Comparison of ENCODE assay signal across 8 cellular contexts in genomic region chr2:152715854-152716428, GRCh38. TPM values are rescaled to one million over a fixed set of nuclear protein-coding genes. Genes with fewer than 3 reads are reported as not detected.
DNase-seq lines count a peak whose midpoint lies in the region; FAIRE-seq and TF ChIP-seq lines count a peak whose summit lies in the region.

No MANE protein-coding gene starts in this region.

- H3K9me3 ChIP-seq in small intestine (ENCODE audit: control insufficient read depth, low read depth), result no peaks in the 10 kb centered on the region

- TF ChIP-seq CTCF in VCaP (conservative IDR thresholded peaks at IDR 0.05), result peak; percentile 60

- H3K27me3 Mint-ChIP-seq in IgD-negative memory B cell, result peaks cover 1% of the 10 kb centered on the region

- peaks cover 0 to 3% (median 0%) of the 10 kb centered on the region in 3 donors for H3K9me3 Mint-ChIP-seq in IgD-negative memory B cell

- H3K4me3 Mint-ChIP-seq in IgD-negative memory B cell, result peak overlapping the region; percentile 98 to 100 (median 100)

- H3K27ac Mint-ChIP-seq in IgD-negative memory B cell, result peak overlapping the region; percentile 91 to 100 (median 99)

- no peaks in the 10 kb centered on the region for H3K27me3 ChIP-seq in small intestine (ENCODE audit: control insufficient read depth in 2 of 2, insufficient read depth in 2 of 2, low read length in 2 of 2)

- WGBS in small intestine, 3 donors, result 16 to 27% (median 24%) methylated on average over 8 of the region's 8 CpGs

- H3K4me1 ChIP-seq in small intestine (ENCODE audit: control insufficient read depth in 2 of 2, insufficient read depth in 1 of 2, low read depth in 1 of 2, low read length in 1 of 2), result peaks cover 3% of the 10 kb centered on the region in 2 donors

- H3K27ac ChIP-seq in VCaP (peak overlapping the region; percentile 94), small intestine (ENCODE audit: low read depth in 1 of 2, low read length in 1 of 2) (no peak overlapping the region), caudate nucleus (ENCODE audit: low read depth, low read length) (no peak overlapping the region)

- H3K36me3 Mint-ChIP-seq in IgD-negative memory B cell, result peaks cover 6% of the 10 kb centered on the region

- no peak for FAIRE-seq in small intestine (lab: Jason Lieb, UNC)

- H3K4me1 Mint-ChIP-seq in IgD-negative memory B cell, result peaks cover 46 to 52% (median 46%) of the 10 kb centered on the region in 3 donors

- H3K4me3 ChIP-seq in small intestine (ENCODE audit: low read depth in 1 of 2, low read length in 2 of 2), result peak overlapping the region in 1 of 2 donors; percentile 11

- DNase-seq in SIG-M5 treated with dmso at 0.1 percent for 504 hours (lab: John Stamatoyannopoulos, UW; ENCODE audit: unreplicated experiment), result peak; percentile 76
- DNase-seq in SIG-M5 (lab: John Stamatoyannopoulos, UW), result no peak
- DNase-seq in glomerular visceral epithelial cell (ENCODE audit: extremely low spot score), result peak; percentile 52
- peak; percentile 18 for DNase-seq in small intestine
- no peak for DNase-seq in GDM1 (lab: John Stamatoyannopoulos, UW)
- no peak for DNase-seq in caudate nucleus (lab: John Stamatoyannopoulos, UW)

- H3K36me3 ChIP-seq in small intestine (ENCODE audit: control insufficient read depth in 2 of 2, insufficient read depth in 2 of 2, low read length in 2 of 2), result peaks cover 0 to 4% of the 10 kb centered on the region in 2 donors

RNA-seq across cellular contexts. Expression of gene PRPF40A, which starts 1.3 kb away (rescaled TPM):
- polyA plus RNA-seq in IgD-negative memory B cell, result 114 TPM
- 10 to 100 TPM; 26.4 to 45.9 (median 41.1) TPM for polyA plus RNA-seq in small intestine

RNA-seq across cellular contexts. Expression of gene ARL6IP6, which starts 2.5 kb away (rescaled TPM):
- polyA plus RNA-seq in IgD-negative memory B cell (24.4 TPM), small intestine (10 to 100 TPM in 2 of 3 donors, 1 to 10 TPM in 1; 5.7 to 12.5 (median 11.3) TPM)

Comparison
In these comparisons a context has a peak if more than half of its experiments do, and no peak if none do; other contexts are left out.
1. DNase-seq: peak in SIG-M5 treated with dmso at 0.1 percent for 504 hours (single experiment), glomerular visceral epithelial cell (single experiment) and small intestine (single experiment); none in SIG-M5 (single experiment), GDM1 (single experiment) and caudate nucleus (0 of 61).